ENCODE assay signal across 8 cellular contexts in genomic region chr19:11504502-11505031, GRCh38. TPM values are rescaled to one million over a fixed set of nuclear protein-coding genes. Genes with fewer than 3 reads are reported as not detected.
A peak's percentile ranks its signal among the peaks of the same experiment; 100 is the strongest.
DNase-seq lines count a peak whose midpoint lies in the region; ATAC-seq and TF ChIP-seq lines count a peak whose summit lies in the region.

No MANE protein-coding gene starts in this region.

- H3K36me3 Mint-ChIP-seq in CD4-positive, CD25-positive, alpha-beta regulatory T cell, result peaks cover 15% of the 10 kb centered on the region
- no peaks in the 10 kb centered on the region for H3K36me3 Mint-ChIP-seq in neural crest cell (ENCODE audit: low read depth)

- TF ChIP-seq CTCF in NB4 (IDR thresholded peaks at IDR 0.05; ENCODE audit: low read depth, low read length) (no peak), neural crest cell (conservative IDR thresholded peaks at IDR 0.05) (no peak)

- no peaks in the 10 kb centered on the region for H3K9me3 Mint-ChIP-seq in CD4-positive, CD25-positive, alpha-beta regulatory T cell
- H3K9me3 Mint-ChIP-seq in neural crest cell, result no peaks in the 10 kb centered on the region

- 68 to 69% methylated on average over 7 of the region's 7 CpGs for WGBS in ectodermal cell, 2 experiments

- peak overlapping the region; percentile 51 for H3K4me3 ChIP-seq in CD4-positive, CD25-positive, alpha-beta regulatory T cell (ENCODE audit: low read depth, low read length)
- H3K4me3 ChIP-seq in NB4 (ENCODE audit: low read depth, low read length), result peak overlapping the region; percentile 49
- H3K4me3 ChIP-seq in ectodermal cell (ENCODE audit: insufficient read depth, low read depth, low read length), result peak overlapping the region; percentile 78

- H3K27ac ChIP-seq in CD4-positive, CD25-positive, alpha-beta regulatory T cell (ENCODE audit: insufficient read depth, low read length, poor library complexity, severe bottlenecking), result peak overlapping the region; percentile 98
- H3K27ac ChIP-seq in ectodermal cell (ENCODE audit: insufficient read depth, low read depth, low read length, poor library complexity, severe bottlenecking), result no peak overlapping the region

- H3K4me1 Mint-ChIP-seq in CD4-positive, CD25-positive, alpha-beta regulatory T cell, result peaks cover 3 to 26% (median 17%) of the 10 kb centered on the region in 4 donors
- H3K4me1 Mint-ChIP-seq in neural crest cell, result peaks cover 19% of the 10 kb centered on the region

- H3K27me3 Mint-ChIP-seq in CD4-positive, CD25-positive, alpha-beta regulatory T cell, result peaks cover 5% of the 10 kb centered on the region
- peaks cover 4% of the 10 kb centered on the region for H3K27me3 Mint-ChIP-seq in neural crest cell (ENCODE audit: low read depth)

- no peak for ATAC-seq in CD4-positive, CD25-positive, alpha-beta regulatory T cell (ENCODE audit: low read depth in 2 of 2)
- ATAC-seq in GM19455 (IDR thresholded peaks at IDR 0.05; ENCODE audit: unreplicated experiment), result no peak
- no peak for ATAC-seq in HG03175 (IDR thresholded peaks at IDR 0.05; ENCODE audit: unreplicated experiment)

- H3K4me1 ChIP-seq in CD4-positive, CD25-positive, alpha-beta regulatory T cell (ENCODE audit: control insufficient read depth, insufficient read depth, low read length, poor library complexity, severe bottlenecking), result peaks cover 16% of the 10 kb centered on the region
- peaks cover 9% of the 10 kb centered on the region for H3K4me1 ChIP-seq in ectodermal cell (ENCODE audit: control insufficient read depth, insufficient read depth, low read length)

- H3K9me3 ChIP-seq in CD4-positive, CD25-positive, alpha-beta regulatory T cell (ENCODE audit: control insufficient read depth in 2 of 2, low read length in 2 of 2), result no peaks in the 10 kb centered on the region
- H3K9me3 ChIP-seq in ectodermal cell (ENCODE audit: control insufficient read depth, low read length), result no peaks in the 10 kb centered on the region

- no peak for TF ChIP-seq POLR2A in NB4 (IDR thresholded peaks at IDR 0.05; ENCODE audit: extremely low read depth, insufficient read length)

- peak overlapping the region; percentile 86 to 92 (median 88) for H3K27ac Mint-ChIP-seq in CD4-positive, CD25-positive, alpha-beta regulatory T cell
- peak overlapping the region; percentile 46 for H3K27ac Mint-ChIP-seq in neural crest cell (ENCODE audit: unreplicated experiment)

- no peak for DNase-seq in CD4-positive, CD25-positive, alpha-beta regulatory T cell
- DNase-seq in NB4 (ENCODE audit: low read depth) (no peak), neural crest cell (ENCODE audit: low read depth, low spot score) (no peak), inferior parietal cortex (ENCODE audit: extremely low spot score) (no peak), NCI-H748 treated with DMSO at 0.1 percent for 48 hours (lab: John Stamatoyannopoulos, UW) (no peak)

- H3K4me3 Mint-ChIP-seq in CD4-positive, CD25-positive, alpha-beta regulatory T cell, result peak overlapping the region; percentile 87 to 95 (median 90)
- peak overlapping the region; percentile 88 for H3K4me3 Mint-ChIP-seq in neural crest cell

- no peaks in the 10 kb centered on the region for H3K27me3 ChIP-seq in CD4-positive, CD25-positive, alpha-beta regulatory T cell (ENCODE audit: control insufficient read depth, insufficient read depth, low read length)
- H3K27me3 ChIP-seq in ectodermal cell (ENCODE audit: control insufficient read depth, insufficient read depth, low read length, poor library complexity, severe bottlenecking), result no peaks in the 10 kb centered on the region

- H3K36me3 ChIP-seq in CD4-positive, CD25-positive, alpha-beta regulatory T cell (ENCODE audit: control insufficient read depth, insufficient read depth, low read length), result no peaks in the 10 kb centered on the region
- H3K36me3 ChIP-seq in ectodermal cell (ENCODE audit: control insufficient read depth, insufficient read depth, low read length), result no peaks in the 10 kb centered on the region

RNA-seq across cellular contexts. Expression of gene ZNF653, which starts 1.1 kb away (rescaled TPM):
- 12.2 TPM for total RNA-seq in CD4-positive, CD25-positive, alpha-beta regulatory T cell
- polyA plus RNA-seq in CD4-positive, CD25-positive, alpha-beta regulatory T cell, result 1 to 10 TPM; 1.3 to 2.9 (median 2.6) TPM
- polyA plus RNA-seq in ectodermal cell (2013, experiment 1 of 4), result 13.0 TPM
- 13.2 TPM for polyA plus RNA-seq in ectodermal cell (2013, experiment 2 of 4)
- polyA plus RNA-seq in ectodermal cell (2013, experiment 3 of 4), result 14.4 TPM
- polyA plus RNA-seq in ectodermal cell (2013, experiment 4 of 4), result 14.1 TPM
- total RNA-seq in neural crest cell, result 17.9 and 19.0 TPM in 2 replicates

RNA-seq across cellular contexts. Expression of gene ELAVL3, which starts 23.7 kb away (rescaled TPM):
- not detected for total RNA-seq in CD4-positive, CD25-positive, alpha-beta regulatory T cell
- polyA plus RNA-seq in CD4-positive, CD25-positive, alpha-beta regulatory T cell, result not detected
- polyA plus RNA-seq in ectodermal cell (2013, experiment 1 of 4), result 2.2 TPM
- polyA plus RNA-seq in ectodermal cell (2013, experiment 2 of 4), result 0.59 TPM
- 2.9 TPM for polyA plus RNA-seq in ectodermal cell (2013, experiment 3 of 4)
- 4.5 TPM for polyA plus RNA-seq in ectodermal cell (2013, experiment 4 of 4)
- total RNA-seq in neural crest cell, result 39.7 and 42.8 TPM in 2 replicates

RNA-seq across cellular contexts. Expression of gene ECSIT, which starts 24.4 kb away (rescaled TPM):
- total RNA-seq in CD4-positive, CD25-positive, alpha-beta regulatory T cell, result 39.3 TPM
- polyA plus RNA-seq in CD4-positive, CD25-positive, alpha-beta regulatory T cell, result 10 to 100 TPM; 27.3 to 39.2 (median 36.1) TPM
- 29.3 TPM for polyA plus RNA-seq in ectodermal cell (2013, experiment 1 of 4)
- 24.4 TPM for polyA plus RNA-seq in ectodermal cell (2013, experiment 2 of 4)
- polyA plus RNA-seq in ectodermal cell (2013, experiment 3 of 4), result 23.9 TPM
- 25.2 TPM for polyA plus RNA-seq in ectodermal cell (2013, experiment 4 of 4)
- 46.0 and 49.4 TPM in 2 replicates for total RNA-seq in neural crest cell

RNA-seq across cellular contexts. Expression of gene CNN1, which starts 34.1 kb away (rescaled TPM):
- total RNA-seq in CD4-positive, CD25-positive, alpha-beta regulatory T cell, result not detected
- not detected for polyA plus RNA-seq in CD4-positive, CD25-positive, alpha-beta regulatory T cell
- 25.0 TPM for polyA plus RNA-seq in ectodermal cell (2013, experiment 1 of 4)
- polyA plus RNA-seq in ectodermal cell (2013, experiment 2 of 4), result 23.7 TPM
- 19.1 TPM for polyA plus RNA-seq in ectodermal cell (2013, experiment 3 of 4)
- polyA plus RNA-seq in ectodermal cell (2013, experiment 4 of 4), result 19.8 TPM
- 1.6 and 1.8 TPM in 2 replicates for total RNA-seq in neural crest cell

RNA-seq across cellular contexts. Expression of gene ELOF1, which starts 54.5 kb away (rescaled TPM):
- 48.9 TPM for total RNA-seq in CD4-positive, CD25-positive, alpha-beta regulatory T cell
- polyA plus RNA-seq in CD4-positive, CD25-positive, alpha-beta regulatory T cell, result 100 to 1,000 TPM; 105 to 113 (median 108) TPM
- polyA plus RNA-seq in ectodermal cell (2013, experiment 1 of 4), result 56.5 TPM
- 59.9 TPM for polyA plus RNA-seq in ectodermal cell (2013, experiment 2 of 4)
- polyA plus RNA-seq in ectodermal cell (2013, experiment 3 of 4), result 46.9 TPM
- polyA plus RNA-seq in ectodermal cell (2013, experiment 4 of 4), result 55.0 TPM
- 69.8 and 70.0 TPM in 2 replicates for total RNA-seq in neural crest cell

Comparison
In these comparisons a context has a peak if more than half of its experiments do, and no peak if none do; other contexts are left out.
1. RNA of gene ELAVL3, which starts 23.7 kb away (total RNA-seq): 39.7 to 42.8 TPM in neural crest cell; not detected in CD4-positive, CD25-positive, alpha-beta regulatory T cell (single experiment); every median in the first group is over 10 times any median in the second.
2. Peak in every context shown above with its lines, with median percentiles within 50 percentile points of each other: H3K4me3 ChIP-seq.